ENCODE assay signal across 15 cellular contexts in the genomic region with DNA sequence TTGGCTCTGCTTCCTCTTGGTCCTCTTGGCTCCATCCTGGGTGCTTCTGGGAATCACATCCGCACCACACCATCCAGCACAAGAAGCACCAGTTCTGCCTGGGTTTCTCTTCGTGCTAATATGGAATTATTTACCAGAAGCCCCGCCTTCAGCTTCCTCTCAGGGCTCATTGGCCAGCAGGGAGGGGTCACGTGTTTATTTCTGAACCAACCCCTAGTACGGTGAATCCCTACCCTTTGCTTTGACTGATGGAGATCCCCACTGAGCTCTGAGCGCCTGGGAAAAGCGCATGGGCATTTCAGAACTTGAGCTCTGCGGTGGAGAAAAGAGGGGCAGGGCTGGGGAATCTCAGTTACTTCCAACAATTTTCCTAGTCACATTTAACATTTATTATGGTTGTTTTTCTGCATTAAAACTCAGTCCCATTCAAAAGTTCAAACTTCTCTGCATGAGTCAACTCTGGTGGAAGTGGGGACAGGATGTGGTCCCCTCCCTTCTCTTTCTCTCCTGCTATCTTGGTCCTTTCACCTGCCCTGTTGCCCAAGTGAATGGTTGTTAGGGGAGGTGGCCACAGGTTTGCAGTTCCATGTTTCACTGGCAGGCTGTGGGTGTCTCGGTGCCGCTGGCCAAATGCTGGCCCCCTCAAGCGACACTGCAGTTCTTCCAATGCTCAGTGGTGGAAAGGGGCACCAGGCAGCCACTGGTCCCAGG.
A peak's percentile ranks its signal among the peaks of the same experiment; 100 is the strongest.
DNase-seq lines count a peak whose midpoint lies in the region; ATAC-seq and TF ChIP-seq lines count a peak whose summit lies in the region.
"Had no signal": no experiment of that assay in that cellular context is flagged by ENCODE, and none has a peak within 500 bp of the region (broad histone marks: within the 10 kb centered on the region; RNA-seq: fewer than 3 reads in every experiment).

No MANE protein-coding gene starts in this region.

- POLR2A ChIA-PET in activated CD4-positive, alpha-beta memory T cell treated with anti-CD3 and anti-CD28 coated beads for 36 hours (lab: Charles Lee) = no interaction called here

- peak; percentile 73 for ATAC-seq in activated CD8-positive, alpha-beta memory T cell treated with anti-CD3 and anti-CD28 coated beads, Interleukin-2, amount 10 ng/mL, durations not matched to agents 7 days and 5 days
- ATAC-seq in HG02870 (IDR thresholded peaks at IDR 0.05; ENCODE audit: unreplicated experiment) (peak; percentile 52), natural killer cell (peak in 2 of 3 donors; percentile 40 to 48), GM18868 (IDR thresholded peaks at IDR 0.05; ENCODE audit: unreplicated experiment) (no peak)

- DNase-seq in activated CD8-positive, alpha-beta memory T cell treated with anti-CD3 and anti-CD28 coated beads, Interleukin-2, amount 10 ng/mL, durations not matched to agents 7 days and 5 days = peak; percentile 76
- DNase-seq in activated CD8-positive, alpha-beta memory T cell treated with anti-CD3 and anti-CD28 coated beads, Interleukin-2, amount 50 U/mL, for 48 hours = no peak
- peak; percentile 46 for DNase-seq in activated CD4-positive, alpha-beta memory T cell treated with anti-CD3 and anti-CD28 coated beads for 36 hours
- DNase-seq in natural killer cell = no peak
- DNase-seq in NCI-H2081 treated with DMSO at 0.1 percent for 48 hours (lab: John Stamatoyannopoulos, UW) = no peak
- no peak for DNase-seq in NCI-H1930 (lab: John Stamatoyannopoulos, UW)
- DNase-seq: ACHN; activated CD8-positive, alpha-beta memory T cell treated with anti-CD3 and anti-CD28 coated beads, Interleukin-2, amount 50 U/mL, for 4 hours; DMS153; NCI-H2171; PC-9; small intestine had no signal

- H3K9me3 Mint-ChIP-seq in activated CD8-positive, alpha-beta memory T cell treated with anti-CD3 and anti-CD28 coated beads, Interleukin-2, amount 10 ng/mL, durations not matched to agents 7 days and 5 days (ENCODE audit: low read depth) = no peaks in the 10 kb centered on the region
- no peaks in the 10 kb centered on the region for H3K9me3 Mint-ChIP-seq in activated CD4-positive, alpha-beta memory T cell treated with anti-CD3 and anti-CD28 coated beads for 36 hours
- H3K9me3 Mint-ChIP-seq in natural killer cell = no peaks in the 10 kb centered on the region
- H3K9me3 Mint-ChIP-seq: type B pancreatic cell had no signal

- TF ChIP-seq CTCF in natural killer cell (IDR thresholded peaks at IDR 0.05) = no peak

- CTCF ChIA-PET in activated CD8-positive, alpha-beta memory T cell treated with anti-CD3 and anti-CD28 coated beads, Interleukin-2, amount 10 ng/mL, durations not matched to agents 7 days and 5 days (lab: Charles Lee) = interaction anchor here (1.6 to 1.7 kb wide), 2 partner anchors 14 to 352 kb away, joined by 3 read pairs; partner anchors contain the start of gene NPC1
- CTCF ChIA-PET in activated CD4-positive, alpha-beta memory T cell treated with anti-CD3 and anti-CD28 coated beads for 36 hours (lab: Charles Lee) = interaction anchor here (1.1 kb wide), 1 partner anchor 20 kb away, joined by 4 read pairs; no protein-coding TSS in a partner anchor

- no peaks in the 10 kb centered on the region for H3K36me3 Mint-ChIP-seq in activated CD8-positive, alpha-beta memory T cell treated with anti-CD3 and anti-CD28 coated beads, Interleukin-2, amount 10 ng/mL, durations not matched to agents 7 days and 5 days
- H3K36me3 Mint-ChIP-seq in activated CD4-positive, alpha-beta memory T cell treated with anti-CD3 and anti-CD28 coated beads for 36 hours = no peaks in the 10 kb centered on the region
- no peaks in the 10 kb centered on the region for H3K36me3 Mint-ChIP-seq in natural killer cell
- H3K36me3 Mint-ChIP-seq: type B pancreatic cell had no signal

- peaks cover 60% of the 10 kb centered on the region for H3K4me1 Mint-ChIP-seq in activated CD8-positive, alpha-beta memory T cell treated with anti-CD3 and anti-CD28 coated beads, Interleukin-2, amount 10 ng/mL, durations not matched to agents 7 days and 5 days
- peaks cover 58% of the 10 kb centered on the region for H3K4me1 Mint-ChIP-seq in activated CD4-positive, alpha-beta memory T cell treated with anti-CD3 and anti-CD28 coated beads for 36 hours (ENCODE audit: low read depth)
- H3K4me1 Mint-ChIP-seq in natural killer cell = peaks cover 27 to 37% of the 10 kb centered on the region in 2 donors

- H3K27me3 Mint-ChIP-seq in activated CD8-positive, alpha-beta memory T cell treated with anti-CD3 and anti-CD28 coated beads, Interleukin-2, amount 10 ng/mL, durations not matched to agents 7 days and 5 days = peaks cover 45% of the 10 kb centered on the region
- H3K27me3 Mint-ChIP-seq in activated CD4-positive, alpha-beta memory T cell treated with anti-CD3 and anti-CD28 coated beads for 36 hours = peaks cover 8% of the 10 kb centered on the region
- no peaks in the 10 kb centered on the region for H3K27me3 Mint-ChIP-seq in natural killer cell (ENCODE audit: low read depth in 2 of 2)

- H3K4me3 Mint-ChIP-seq in activated CD8-positive, alpha-beta memory T cell treated with anti-CD3 and anti-CD28 coated beads, Interleukin-2, amount 10 ng/mL, durations not matched to agents 7 days and 5 days = no peak overlapping the region
- H3K4me3 Mint-ChIP-seq in activated CD4-positive, alpha-beta memory T cell treated with anti-CD3 and anti-CD28 coated beads for 36 hours = no peak overlapping the region
- no peak overlapping the region for H3K4me3 Mint-ChIP-seq in natural killer cell
- H3K4me3 Mint-ChIP-seq: type B pancreatic cell had no signal

- intact Hi-C loops in activated CD4-positive, alpha-beta memory T cell treated with anti-CD3 and anti-CD28 coated beads for 36 hours (cut with micrococcal nuclease) = no loop called here
- intact Hi-C loops in natural killer cell (cut with micrococcal nuclease) = no loop called here

- H3K27ac Mint-ChIP-seq in activated CD8-positive, alpha-beta memory T cell treated with anti-CD3 and anti-CD28 coated beads, Interleukin-2, amount 10 ng/mL, durations not matched to agents 7 days and 5 days = peak overlapping the region; percentile 11
- H3K27ac Mint-ChIP-seq in activated CD4-positive, alpha-beta memory T cell treated with anti-CD3 and anti-CD28 coated beads for 36 hours = peak overlapping the region; percentile 14
- H3K27ac Mint-ChIP-seq in natural killer cell = peak overlapping the region in 1 of 2 donors; percentile 49

Comparison
In these comparisons a context has a peak if more than half of its experiments do, and no peak if none do; other contexts are left out.
1. DNase-seq: peak in activated CD8-positive, alpha-beta memory T cell treated with anti-CD3 and anti-CD28 coated beads, Interleukin-2, amount 10 ng/mL, durations not matched to agents 7 days and 5 days (single experiment) and activated CD4-positive, alpha-beta memory T cell treated with anti-CD3 and anti-CD28 coated beads for 36 hours (single experiment); none in activated CD8-positive, alpha-beta memory T cell treated with anti-CD3 and anti-CD28 coated beads, Interleukin-2, amount 50 U/mL, for 48 hours (single experiment), natural killer cell (single experiment), NCI-H2081 treated with DMSO at 0.1 percent for 48 hours (single experiment) and NCI-H1930 (0 of 2).